In genomic region chr4:37392540-37393255, GRCh38 we compare ENCODE assay signal across 11 cellular contexts.
DNase-seq lines count a peak whose midpoint lies in the region; ATAC-seq and TF ChIP-seq lines count a peak whose summit lies in the region.
"Had no signal": no experiment of that assay in that cellular context is flagged by ENCODE, and none has a peak within 500 bp of the region (broad histone marks: within the 10 kb centered on the region; RNA-seq: fewer than 3 reads in every experiment).

No MANE protein-coding gene starts in this region.

- no peak for TF ChIP-seq CTCF in HEK293 (tag by site-specific recombination; IDR thresholded peaks at IDR 0.05)

- no peaks in the 10 kb centered on the region for H3K9me3 Mint-ChIP-seq in activated T-helper 2 cell treated with anti-CD3 and anti-CD28 coated beads, Interferon-gamma antibody, Interleukin-2, Interleukin-4, amounts not matched to agents 10 μg/mL and 5 μg/mL and 100 μg/mL, durations not matched to agents 14 hours and 24 hours and 36 hours
- H3K9me3 Mint-ChIP-seq: mesothelial cell of epicardium had no signal

- intact Hi-C loops in activated T-helper 2 cell treated with anti-CD3 and anti-CD28 coated beads, Interferon-gamma antibody, Interleukin-2, Interleukin-4, amounts not matched to agents 10 μg/mL and 5 μg/mL and 100 μg/mL, durations not matched to agents 14 hours and 24 hours and 36 hours (cut with micrococcal nuclease): loop anchor here (5.0 kb wide), 1 partner anchor 1040 kb away; no protein-coding TSS in a partner anchor

- no peaks in the 10 kb centered on the region for H3K9me3 ChIP-seq in HEK293 (ENCODE audit: control insufficient read depth, insufficient read depth, low read depth, low read length)
- H3K9me3 ChIP-seq: SJCRH30 had no signal

- no peak overlapping the region for H3K4me3 ChIP-seq in HEK293 (ENCODE audit: low read depth, low read length)
- H3K4me3 ChIP-seq: SJCRH30 had no signal

- H3K4me3 Mint-ChIP-seq in activated T-helper 2 cell treated with anti-CD3 and anti-CD28 coated beads, Interferon-gamma antibody, Interleukin-2, Interleukin-4, amounts not matched to agents 10 μg/mL and 5 μg/mL and 100 μg/mL, durations not matched to agents 14 hours and 24 hours and 36 hours (ENCODE audit: low read depth): no peak overlapping the region
- H3K4me3 Mint-ChIP-seq: mesothelial cell of epicardium had no signal

- no peaks in the 10 kb centered on the region for H3K36me3 ChIP-seq in HEK293 (ENCODE audit: control insufficient read depth in 2 of 2, insufficient read depth in 1 of 2, low read length in 2 of 2)
- H3K36me3 ChIP-seq: SJCRH30 had no signal

- DNase-seq in RKO (ENCODE audit: low spot score) (peak; percentile 29), glomerular visceral epithelial cell (ENCODE audit: extremely low spot score) (peak; percentile 33), renal cortical epithelial cell (ENCODE audit: low read depth) (peak; percentile 89)
- no peak for DNase-seq in activated CD4-positive, CD25-positive, alpha-beta regulatory T cell treated with anti-CD3 and anti-CD28 coated beads, Interleukin-2, amount 50 U/mL, for 72 hours
- DNase-seq in activated T-helper 2 cell treated with anti-CD3 and anti-CD28 coated beads, Interferon-gamma antibody, Interleukin-2, Interleukin-4, amounts not matched to agents 10 μg/mL and 5 μg/mL and 100 μg/mL, durations not matched to agents 14 hours and 24 hours and 36 hours (ENCODE audit: low spot score): no peak
- DNase-seq: Karpas-422; SJCRH30; stimulated activated CD4-positive, alpha-beta T cell treated with anti-CD3 and anti-CD28 coated beads, Interleukin-2, amount 100 ng/mL, for 48 hours had no signal

- CTCF ChIA-PET in HEK293 (lab: Yijun Ruan, JAX): interaction anchor here (0.6 to 1.1 kb wide), 4 partner anchors 9 to 210 kb away, joined by 3 read pairs; no protein-coding TSS in a partner anchor

- no peak overlapping the region for H3K27ac ChIP-seq in HEK293 (ENCODE audit: extremely low read depth, low read depth, low read length)
- H3K27ac ChIP-seq: SJCRH30 had no signal

- no peak overlapping the region for H3K27ac Mint-ChIP-seq in activated T-helper 2 cell treated with anti-CD3 and anti-CD28 coated beads, Interferon-gamma antibody, Interleukin-2, Interleukin-4, amounts not matched to agents 10 μg/mL and 5 μg/mL and 100 μg/mL, durations not matched to agents 14 hours and 24 hours and 36 hours
- H3K27ac Mint-ChIP-seq: mesothelial cell of epicardium had no signal

- H3K4me1 Mint-ChIP-seq in activated T-helper 2 cell treated with anti-CD3 and anti-CD28 coated beads, Interferon-gamma antibody, Interleukin-2, Interleukin-4, amounts not matched to agents 10 μg/mL and 5 μg/mL and 100 μg/mL, durations not matched to agents 14 hours and 24 hours and 36 hours (ENCODE audit: low read depth): peaks cover 8% of the 10 kb centered on the region
- H3K4me1 Mint-ChIP-seq: mesothelial cell of epicardium had no signal

- no peaks in the 10 kb centered on the region for H3K36me3 Mint-ChIP-seq in activated T-helper 2 cell treated with anti-CD3 and anti-CD28 coated beads, Interferon-gamma antibody, Interleukin-2, Interleukin-4, amounts not matched to agents 10 μg/mL and 5 μg/mL and 100 μg/mL, durations not matched to agents 14 hours and 24 hours and 36 hours (ENCODE audit: low read depth)
- H3K36me3 Mint-ChIP-seq: mesothelial cell of epicardium had no signal

- H3K27me3 Mint-ChIP-seq in activated T-helper 2 cell treated with anti-CD3 and anti-CD28 coated beads, Interferon-gamma antibody, Interleukin-2, Interleukin-4, amounts not matched to agents 10 μg/mL and 5 μg/mL and 100 μg/mL, durations not matched to agents 14 hours and 24 hours and 36 hours (ENCODE audit: low read depth): peaks cover 4% of the 10 kb centered on the region

- no peak for ATAC-seq in GM19455 (IDR thresholded peaks at IDR 0.05; ENCODE audit: unreplicated experiment)

- POLR2A ChIA-PET in HEK293 (lab: Yijun Ruan, JAX): no interaction called here

- H3K4me1 ChIP-seq in HEK293 (ENCODE audit: control insufficient read depth, insufficient read depth, low read length): no peaks in the 10 kb centered on the region
- H3K4me1 ChIP-seq: SJCRH30 had no signal

TF ChIP-seq in HEK293, 187 proteins besides CTCF, POLR2A, EP300 and RAD21:
- TF ChIP-seq FEZF1 (tag by site-specific recombination; IDR thresholded peaks at IDR 0.05) (0 out of 2 replicates have a peak, but pooled peaks have one; percentile 19), SALL2 (tag by site-specific recombination; IDR thresholded peaks at IDR 0.05; ENCODE audit: borderline replicate concordance) (no peak)

Comparison
In these comparisons a context has a peak if more than half of its experiments do, and no peak if none do; other contexts are left out.
1. DNase-seq: peak in RKO (single experiment), glomerular visceral epithelial cell (single experiment) and renal cortical epithelial cell (single experiment); none in activated CD4-positive, CD25-positive, alpha-beta regulatory T cell treated with anti-CD3 and anti-CD28 coated beads, Interleukin-2, amount 50 U/mL, for 72 hours (single experiment) and activated T-helper 2 cell treated with anti-CD3 and anti-CD28 coated beads, Interferon-gamma antibody, Interleukin-2, Interleukin-4, amounts not matched to agents 10 μg/mL and 5 μg/mL and 100 μg/mL, durations not matched to agents 14 hours and 24 hours and 36 hours (single experiment).